Comparison of ENCODE assay signal across 1 cellular context in genomic region chr7:123494193-123494796, GRCh38.
TF ChIP-seq lines count a peak whose summit lies in the region.

No MANE protein-coding gene starts in this region.

TF ChIP-seq in K562, 482 proteins besides CTCF, POLR2A, EP300 and RAD21 (continued from another document):
- TF ChIP-seq HMBOX1 (IDR thresholded peaks at IDR 0.05) (no peak), CCAR2 (IDR thresholded peaks at IDR 0.05; ENCODE audit: low read depth, low read length) (no peak), STAT5B (CRISPR knock-in tag; IDR thresholded peaks at IDR 0.05) (no peak), ARID3A (IDR thresholded peaks at IDR 0.05; ENCODE audit: borderline replicate concordance, low read depth, low read length) (peak; percentile 99), ZNF263 (CRISPR knock-in tag; IDR thresholded peaks at IDR 0.05; ENCODE audit: borderline replicate concordance) (no peak), TCF3 (CRISPR knock-in tag; IDR thresholded peaks at IDR 0.05) (no peak), SIN3B (IDR thresholded peaks at IDR 0.05; ENCODE audit: low read depth) (no peak), HES1 (IDR thresholded peaks at IDR 0.05; ENCODE audit: low read depth) (no peak), PURB (CRISPR knock-in tag; IDR thresholded peaks at IDR 0.05; ENCODE audit: low read depth) (no peak), TCF7L2 (IDR thresholded peaks at IDR 0.05; ENCODE audit: low read depth, low read length) (no peak), KDM1A (IDR thresholded peaks at IDR 0.05) (no peak), RUNX1 (IDR thresholded peaks at IDR 0.05; ENCODE audit: low read depth) (no peak), PBX2 (CRISPR knock-in tag; IDR thresholded peaks at IDR 0.05; ENCODE audit: low read depth) (no peak), PBX2 (tag; conservative IDR thresholded peaks at IDR 0.05; ENCODE audit: low read depth) (peak; percentile 44; the same call in 1 of the 2 replicates), ZNF644 (tag; IDR thresholded peaks at IDR 0.05; ENCODE audit: low read depth) (0 out of 2 replicates have a peak, but pooled peaks have one; percentile 44), RFX5 (IDR thresholded peaks at IDR 0.05; ENCODE audit: low read depth, low read length) (0 out of 2 replicates have a peak, but pooled peaks have one; percentile 32), SMC3 (conservative IDR thresholded peaks at IDR 0.05; ENCODE audit: insufficient read depth, low read depth, low read length) (peak; percentile 77), TRIM28 (IDR thresholded peaks at IDR 0.05) (no peak), ZNF134 (CRISPR knock-in tag; conservative IDR thresholded peaks at IDR 0.05) (no peak), HNRNPL (IDR thresholded peaks at IDR 0.05; ENCODE audit: low read depth, low read length) (no peak), ZBTB2 (IDR thresholded peaks at IDR 0.05) (no peak)
